In genomic region chr10:103917326-103918052, GRCh38 we compare ENCODE assay signal across 7 cellular contexts. TPM values are rescaled to one million over a fixed set of nuclear protein-coding genes. Genes with fewer than 3 reads are reported as not detected.
DNase-seq lines count a peak whose midpoint lies in the region; ATAC-seq, FAIRE-seq and TF ChIP-seq lines count a peak whose summit lies in the region.

No MANE protein-coding gene starts in this region.

- H3K4me3 ChIP-seq in MG63 (peak overlapping the region; percentile 80), adrenal gland (peak overlapping the region; percentile 3 to 85 (median 71)), hepatocyte (peak overlapping the region; percentile 90)

- H3K9me3 ChIP-seq in H9 (ENCODE audit: control insufficient read depth, low read depth, low read length) (peaks cover 8% of the 10 kb centered on the region), MG63 (no peaks in the 10 kb centered on the region), adrenal gland (replicated peaks in 1 of 3) (no peaks in the 10 kb centered on the region), hepatocyte (ENCODE audit: low read depth) (no peaks in the 10 kb centered on the region)

- no peak overlapping the region for H3K4ac ChIP-seq in H9 (ENCODE audit: low read depth, low read length)

- peaks cover 3% of the 10 kb centered on the region; the same call in 1 of the 2 replicates for H3K36me3 ChIP-seq in MG63
- no peaks in the 10 kb centered on the region for H3K36me3 ChIP-seq in adrenal gland (replicated peaks in 1 of 2)
- no peaks in the 10 kb centered on the region for H3K36me3 ChIP-seq in hepatocyte (replicated peaks; ENCODE audit: insufficient read depth, low read depth)

- H4K20me1 ChIP-seq in H9 (ENCODE audit: control insufficient read depth, insufficient read depth, insufficient read length) (no peaks in the 10 kb centered on the region), hepatocyte (ENCODE audit: insufficient read depth, poor library complexity, severe bottlenecking) (no peaks in the 10 kb centered on the region)

- peak overlapping the region; percentile 83 for H3K4me2 ChIP-seq in H9 (ENCODE audit: insufficient read depth, insufficient read length, low read length)
- peak overlapping the region; percentile 94 for H3K4me2 ChIP-seq in hepatocyte

- H3K4me1 Mint-ChIP-seq in H9: peaks cover 18 to 25% of the 10 kb centered on the region in 2 experiments

- peak overlapping the region; percentile 77 for H3K9ac ChIP-seq in H9 (ENCODE audit: extremely low read depth, insufficient read length, low read length)

- FAIRE-seq in GM12891 (lab: Jason Lieb, UNC): peak; percentile 82

- H3K56ac ChIP-seq in H9 (ENCODE audit: insufficient read length, low read depth, low read length): no peak overlapping the region

- peaks cover 9% of the 10 kb centered on the region in 2 experiments for H3K9me3 Mint-ChIP-seq in H9

- H3K9me2 ChIP-seq in hepatocyte (replicated peaks; ENCODE audit: insufficient read depth): no peaks in the 10 kb centered on the region

- H3K23me2 ChIP-seq in H9 (ENCODE audit: insufficient read length, low read depth, low read length, poor library complexity, severe bottlenecking): peaks cover 10% of the 10 kb centered on the region

- peak overlapping the region; percentile 85 to 91 for H3K4me3 Mint-ChIP-seq in H9

- no peak overlapping the region for H3K23ac ChIP-seq in H9 (ENCODE audit: insufficient read length, low read depth, low read length)

- no peak overlapping the region for H2BK120ac ChIP-seq in H9 (ENCODE audit: low read depth, low read length, poor library complexity, severe bottlenecking)

- no peaks in the 10 kb centered on the region for H3K27me3 ChIP-seq in H9 (ENCODE audit: insufficient read depth, low read length)
- no peaks in the 10 kb centered on the region for H3K27me3 ChIP-seq in MG63
- no peaks in the 10 kb centered on the region for H3K27me3 ChIP-seq in adrenal gland
- no peaks in the 10 kb centered on the region for H3K27me3 ChIP-seq in hepatocyte

- H3K14ac ChIP-seq in H9 (ENCODE audit: insufficient read depth, low read length): peak overlapping the region; percentile 71; the same call in 1 of the 2 replicates

- H4K91ac ChIP-seq in H9 (ENCODE audit: insufficient read length, low read depth, low read length): no peak overlapping the region

- H2BK12ac ChIP-seq in H9 (ENCODE audit: insufficient read length, low read depth, low read length): no peak overlapping the region

- no peak overlapping the region for H2BK15ac ChIP-seq in H9 (ENCODE audit: low read depth, low read length)

- H2BK20ac ChIP-seq in H9 (ENCODE audit: low read depth, low read length, poor library complexity, severe bottlenecking): no peak overlapping the region

- intact Hi-C loops in adrenal gland (cut with DNase I) (loop anchor here in 1 of 2 donors (5.0 kb wide), 1 partner anchor 50 kb away; the partner anchor contains the start of gene SLK), sciatic nerve (cut with DNase I) (no loop called here)

- peak overlapping the region; percentile 89 to 99 (median 98) for H3K27ac Mint-ChIP-seq in H9

- H2AFZ ChIP-seq in H9 (ENCODE audit: low read length): no peak overlapping the region
- peak overlapping the region; percentile 97 for H2AFZ ChIP-seq in hepatocyte

- no peak overlapping the region for H2AK5ac ChIP-seq in H9 (ENCODE audit: insufficient read length, low read length)

- no peak for TF ChIP-seq CTCF in H9 (conservative IDR thresholded peaks at IDR 0.05)
- TF ChIP-seq CTCF in adrenal gland (IDR thresholded peaks at IDR 0.05): no peak
- TF ChIP-seq CTCF in hepatocyte (IDR thresholded peaks at IDR 0.05; ENCODE audit: poor library complexity): no peak

- no peak for TF ChIP-seq POLR2A in GM12891 (IDR thresholded peaks at IDR 0.05; ENCODE audit: low read depth, low read length)
- no peak for TF ChIP-seq POLR2A in adrenal gland (IDR thresholded peaks at IDR 0.05)

- peaks cover 17 to 22% (median 22%) of the 10 kb centered on the region in 3 experiments for H3K36me3 Mint-ChIP-seq in H9 (ENCODE audit: insufficient read depth in 1 of 3, low read depth in 3 of 3)

- DNase-seq in GM12891 (ENCODE audit: insufficient read length, low spot score): no peak
- DNase-seq in H9: peak; percentile 42
- peak; percentile 62 for DNase-seq in MG63
- peak in 5 of 7 donors; percentile 49 to 78 (median 61) for DNase-seq in adrenal gland
- peak; percentile 62 for DNase-seq in hepatocyte (ENCODE audit: low spot score)
- peak; percentile 75 for DNase-seq in sciatic nerve (ENCODE audit: low spot score)
- DNase-seq in middle frontal gyrus (ENCODE audit: extremely low spot score, low spot score): no peak

- H3K79me2 ChIP-seq in H9 (ENCODE audit: insufficient read depth, low read length) (no peaks in the 10 kb centered on the region), hepatocyte (peaks cover 30% of the 10 kb centered on the region)

- no peak overlapping the region for H2BK5ac ChIP-seq in H9 (ENCODE audit: insufficient read length, low read length)

- H4K8ac ChIP-seq in H9 (replicated peaks; ENCODE audit: insufficient read length, low read depth, low read length): no peak overlapping the region

- ATAC-seq in sciatic nerve: peak; percentile 54

- peak overlapping the region; percentile 85 for H3K18ac ChIP-seq in H9 (ENCODE audit: insufficient read length, low read depth, low read length)

- peaks cover 3% of the 10 kb centered on the region; the same call in 1 of the 2 replicates for H3K4me1 ChIP-seq in H9 (ENCODE audit: insufficient read depth, low read length)
- H3K4me1 ChIP-seq in adrenal gland (replicated peaks in 1 of 2): peaks cover 28 to 31% of the 10 kb centered on the region in 2 donors
- H3K4me1 ChIP-seq in hepatocyte (ENCODE audit: insufficient read depth): peaks cover 27% of the 10 kb centered on the region

- H3K27ac ChIP-seq in H9 (ENCODE audit: insufficient read length, low read depth, low read length): no peak overlapping the region
- peak overlapping the region; percentile 84 to 97 (median 91) for H3K27ac ChIP-seq in adrenal gland
- H3K27ac ChIP-seq in hepatocyte: peak overlapping the region; percentile 98

- no CpG with 5 or more reads among the region's 28 CpGs for WGBS in H9 (ENCODE audit: extremely low coverage, insufficient read length, low lambda C conversion rate)
- WGBS in adrenal gland, 4 donors: 1 to 2% (median 1%) methylated on average over 22 to 28 of the region's 28 CpGs
- 5% methylated on average over 28 of the region's 28 CpGs for WGBS in hepatocyte (ENCODE audit: low lambda C conversion rate, missing lambda C conversion rate)

- H4K5ac ChIP-seq in H9 (ENCODE audit: insufficient read length, low read depth, low read length): no peak overlapping the region

- H3K79me1 ChIP-seq in H9 (ENCODE audit: insufficient read depth, low read depth, low read length, poor library complexity, severe bottlenecking): no peaks in the 10 kb centered on the region

- no peak overlapping the region for H3T11ph ChIP-seq in H9 (ENCODE audit: low read length)

- no peaks in the 10 kb centered on the region for H3K27me3 Mint-ChIP-seq in H9 (ENCODE audit: low read depth)

TF ChIP-seq in GM12891, 5 proteins besides CTCF, POLR2A, EP300 and RAD21:
- TF ChIP-seq TAF1 (IDR thresholded peaks at IDR 0.05; ENCODE audit: low read depth, low read length) (no peak), POLR2AphosphoS5 (IDR thresholded peaks at IDR 0.05; ENCODE audit: low read depth, low read length) (peak; percentile 13), PAX5 (IDR thresholded peaks at IDR 0.05; ENCODE audit: insufficient read depth, low read length, severe bottlenecking) (peak; percentile 8), SPI1 (IDR thresholded peaks at IDR 0.05; ENCODE audit: low read depth, low read length) (no peak), POU2F2 (IDR thresholded peaks at IDR 0.05; ENCODE audit: low read depth, low read length) (no peak)

RNA-seq across cellular contexts. Expression of gene STN1, which starts 0.5 kb away (rescaled TPM):
- 19.4 TPM for polyA plus RNA-seq in GM12891 (2012; ENCODE audit: low read depth, missing spikeins)
- total RNA-seq in H9 (2021) (10.8 and 11.3 TPM in 2 replicates), adrenal gland (10 to 100 TPM; 24.5 to 50.7 (median 36.2) TPM), hepatocyte (20.2 and 26.8 TPM in 2 replicates), sciatic nerve (14.5 TPM)
- total RNA-seq in MG63 (2014; rRNA removed; shearing (Covaris generic); ENCODE audit: low replicate concordance): 29.1 and 33.2 TPM in 2 replicates
- polyA plus RNA-seq in adrenal gland (10 to 100 TPM; 14.8 to 38.5 (median 18.8) TPM), hepatocyte (20.1 and 29.0 TPM in 2 replicates)

RNA-seq across cellular contexts. Expression of gene SLK, which starts 49.5 kb away (rescaled TPM):
- 6.1 TPM for polyA plus RNA-seq in GM12891 (2012; ENCODE audit: low read depth, missing spikeins)
- total RNA-seq in H9 (2021) (18.4 and 21.0 TPM in 2 replicates), adrenal gland (10 to 100 TPM; 21.5 to 75.4 (median 31.9) TPM), hepatocyte (35.6 and 43.6 TPM in 2 replicates), sciatic nerve (52.5 TPM)
- total RNA-seq in MG63 (2014; rRNA removed; shearing (Covaris generic); ENCODE audit: low replicate concordance): 19.0 and 31.0 TPM in 2 replicates
- polyA plus RNA-seq in adrenal gland (10 to 100 TPM in 2 of 3 donors, 1 to 10 TPM in 1; 6.7 to 32.2 (median 10.2) TPM), hepatocyte (13.8 and 15.5 TPM in 2 replicates)

Comparison
In these comparisons a context has a peak if more than half of its experiments do, and no peak if none do; other contexts are left out.
1. DNase-seq: peak in H9 (single experiment), MG63 (single experiment), adrenal gland (5 of 7), hepatocyte (single experiment) and sciatic nerve (single experiment); none in GM12891 (single experiment) and middle frontal gyrus (single experiment).
2. Peak in every context shown above with its lines, with median percentiles within 50 percentile points of each other: H3K4me3 ChIP-seq.